9 cellular contexts compared by ENCODE assay signal in the genomic region with DNA sequence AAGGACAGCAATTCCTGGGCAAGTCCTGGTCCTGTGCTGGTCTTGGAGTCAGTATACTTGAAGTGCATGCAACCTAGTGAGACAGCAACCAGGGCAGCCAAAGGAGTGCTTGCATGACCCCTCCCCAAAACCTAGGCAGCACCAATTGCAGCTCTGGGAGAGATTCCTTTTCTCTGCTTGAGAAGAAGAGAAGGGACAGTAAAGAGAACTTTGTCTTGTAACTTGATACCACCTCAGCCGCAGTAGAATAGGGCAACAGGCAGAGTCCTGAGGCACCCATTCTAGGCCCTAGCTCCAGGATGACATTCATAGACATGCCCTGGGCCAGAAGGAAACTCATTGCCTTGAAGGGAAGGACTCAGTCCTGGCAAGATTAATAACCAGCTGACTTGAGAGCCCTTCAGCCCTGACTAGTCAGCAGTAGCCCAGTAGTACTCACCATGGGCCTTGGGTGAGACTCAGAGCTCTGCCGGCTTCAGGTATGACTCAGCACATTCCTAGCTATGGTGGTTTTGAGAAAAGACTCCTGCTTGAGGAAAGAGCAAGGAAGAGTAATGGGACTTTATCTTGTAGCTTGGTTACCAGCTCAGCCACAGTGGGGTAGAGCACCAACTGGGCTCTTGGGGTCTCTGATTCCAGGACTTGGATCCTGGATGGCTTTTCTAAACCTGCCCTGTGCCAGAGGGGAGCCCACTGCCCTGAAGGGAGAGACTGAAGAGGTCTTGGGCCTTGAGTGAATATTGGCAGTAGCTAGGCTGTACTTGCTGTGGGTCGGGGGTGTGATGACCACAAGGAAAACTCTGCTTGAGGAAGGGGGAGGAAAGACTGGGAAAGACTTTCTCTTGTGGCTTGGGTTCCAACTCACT. TPM values are rescaled to one million over a fixed set of nuclear protein-coding genes. Genes with fewer than 3 reads are reported as not detected.
DNase-seq lines count a peak whose midpoint lies in the region; ATAC-seq, FAIRE-seq and TF ChIP-seq lines count a peak whose summit lies in the region.
"Had no signal": no experiment of that assay in that cellular context is flagged by ENCODE, and none has a peak within 500 bp of the region (broad histone marks: within the 10 kb centered on the region; RNA-seq: fewer than 3 reads in every experiment).

No MANE protein-coding gene starts in this region.

- no peak overlapping the region for H3K4me3 Mint-ChIP-seq in stimulated activated memory B cell treated with anti-CD40 and anti-IgM and Interleukin-4, amounts not matched to agents 10 μg/mL and 1 μg/mL and 100 μg/mL, for 72 hours
- H3K4me3 Mint-ChIP-seq: central memory CD8-positive, alpha-beta T cell had no signal

- peak; percentile 87 for DNase-seq in HCEC 1CT
- peak; percentile 83 for DNase-seq in OCI-M1 (lab: John Stamatoyannopoulos, UW)
- DNase-seq in fibroblast of peridontal ligament (ENCODE audit: extremely low read depth), result peak; percentile 76
- no peak for DNase-seq in GM12892 (ENCODE audit: insufficient read length)

- no peaks in the 10 kb centered on the region for H3K9me3 Mint-ChIP-seq in stimulated activated memory B cell treated with anti-CD40 and anti-IgM and Interleukin-4, amounts not matched to agents 10 μg/mL and 1 μg/mL and 100 μg/mL, for 72 hours
- H3K9me3 Mint-ChIP-seq: central memory CD8-positive, alpha-beta T cell had no signal

- H3K27ac Mint-ChIP-seq in stimulated activated memory B cell treated with anti-CD40 and anti-IgM and Interleukin-4, amounts not matched to agents 10 μg/mL and 1 μg/mL and 100 μg/mL, for 72 hours, result peak overlapping the region; percentile 8

- no peaks in the 10 kb centered on the region for H3K36me3 Mint-ChIP-seq in stimulated activated memory B cell treated with anti-CD40 and anti-IgM and Interleukin-4, amounts not matched to agents 10 μg/mL and 1 μg/mL and 100 μg/mL, for 72 hours

- ATAC-seq in stimulated activated memory B cell treated with anti-CD40 and anti-IgM and Interleukin-4, amounts not matched to agents 10 μg/mL and 1 μg/mL and 100 μg/mL, for 72 hours, result no peak
- ATAC-seq in HG03196 (IDR thresholded peaks at IDR 0.05; ENCODE audit: unreplicated experiment) (no peak), GM18517 (IDR thresholded peaks at IDR 0.05; ENCODE audit: unreplicated experiment) (no peak)

- H3K4me1 Mint-ChIP-seq in stimulated activated memory B cell treated with anti-CD40 and anti-IgM and Interleukin-4, amounts not matched to agents 10 μg/mL and 1 μg/mL and 100 μg/mL, for 72 hours, result peaks cover 30% of the 10 kb centered on the region
- H3K4me1 Mint-ChIP-seq: central memory CD8-positive, alpha-beta T cell had no signal

- FAIRE-seq in GM12892 (lab: Jason Lieb, UNC), result no peak
- FAIRE-seq: TTC549 had no signal

- peaks cover 24% of the 10 kb centered on the region for H3K27me3 Mint-ChIP-seq in stimulated activated memory B cell treated with anti-CD40 and anti-IgM and Interleukin-4, amounts not matched to agents 10 μg/mL and 1 μg/mL and 100 μg/mL, for 72 hours

- no peak for TF ChIP-seq POLR2A in GM12892 (IDR thresholded peaks at IDR 0.05; ENCODE audit: low read depth, low read length)

RNA-seq across cellular contexts. Expression of a gene that starts 51.7 kb away (rescaled TPM):
- 159 TPM for polyA plus RNA-seq in GM12892 (2012; ENCODE audit: missing spikeins)
